In the genomic region with DNA sequence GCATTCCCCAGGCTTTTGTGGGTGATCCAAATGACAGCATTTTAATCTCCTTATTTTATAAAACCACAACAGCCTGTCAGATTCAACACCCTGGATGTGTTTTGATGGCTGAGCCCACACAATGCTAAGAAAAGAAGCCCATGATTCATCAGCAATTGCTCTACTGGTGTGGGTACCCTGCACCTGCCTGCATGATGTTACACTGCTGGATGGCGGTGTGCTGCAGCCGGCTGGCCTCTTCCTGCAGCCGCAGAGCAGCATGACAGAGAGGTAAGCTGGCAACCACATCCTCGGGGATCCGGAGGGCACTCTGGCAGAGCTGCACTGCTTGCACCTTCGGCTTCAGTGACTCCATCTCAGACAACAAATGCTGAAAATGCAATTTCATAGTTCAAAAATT, we compare ENCODE assay signal across 8 cellular contexts.
DNase-seq lines count a peak whose midpoint lies in the region; ATAC-seq lines count a peak whose summit lies in the region.

No MANE protein-coding gene starts in this region.

- DNase-seq in SHP77 (lab: John Stamatoyannopoulos, UW) (peak; percentile 46 to 75), foreskin melanocyte (no peak), NCI-H2171 (lab: John Stamatoyannopoulos, UW) (no peak), left lobe of liver (ENCODE audit: low spot score) (no peak), iPS-NIHi7 (ENCODE audit: extremely low spot score) (no peak)
- peak; percentile 63 for DNase-seq in activated naive CD4-positive, alpha-beta T cell treated with Interleukin-2 at 50 U/mL for 16 hours
- DNase-seq in stimulated activated CD4-positive, alpha-beta T cell treated with anti-CD3 and anti-CD28 coated beads, Interleukin-4, amount 100 ng/mL, for 4 hours, result peak; percentile 38 to 64

- ATAC-seq in GM19324 (IDR thresholded peaks at IDR 0.05; ENCODE audit: low FRiP score, unreplicated experiment), result peak; percentile 57
- no peak for ATAC-seq in left lobe of liver

Comparison
In these comparisons a context has a peak if more than half of its experiments do, and no peak if none do; other contexts are left out.
1. DNase-seq: peak in SHP77 (2 of 2), activated naive CD4-positive, alpha-beta T cell treated with Interleukin-2 at 50 U/mL for 16 hours (single experiment) and stimulated activated CD4-positive, alpha-beta T cell treated with anti-CD3 and anti-CD28 coated beads, Interleukin-4, amount 100 ng/mL, for 4 hours (2 of 2); none in foreskin melanocyte (single experiment), NCI-H2171 (single experiment), left lobe of liver (single experiment) and iPS-NIHi7 (single experiment).